In the genomic region with DNA sequence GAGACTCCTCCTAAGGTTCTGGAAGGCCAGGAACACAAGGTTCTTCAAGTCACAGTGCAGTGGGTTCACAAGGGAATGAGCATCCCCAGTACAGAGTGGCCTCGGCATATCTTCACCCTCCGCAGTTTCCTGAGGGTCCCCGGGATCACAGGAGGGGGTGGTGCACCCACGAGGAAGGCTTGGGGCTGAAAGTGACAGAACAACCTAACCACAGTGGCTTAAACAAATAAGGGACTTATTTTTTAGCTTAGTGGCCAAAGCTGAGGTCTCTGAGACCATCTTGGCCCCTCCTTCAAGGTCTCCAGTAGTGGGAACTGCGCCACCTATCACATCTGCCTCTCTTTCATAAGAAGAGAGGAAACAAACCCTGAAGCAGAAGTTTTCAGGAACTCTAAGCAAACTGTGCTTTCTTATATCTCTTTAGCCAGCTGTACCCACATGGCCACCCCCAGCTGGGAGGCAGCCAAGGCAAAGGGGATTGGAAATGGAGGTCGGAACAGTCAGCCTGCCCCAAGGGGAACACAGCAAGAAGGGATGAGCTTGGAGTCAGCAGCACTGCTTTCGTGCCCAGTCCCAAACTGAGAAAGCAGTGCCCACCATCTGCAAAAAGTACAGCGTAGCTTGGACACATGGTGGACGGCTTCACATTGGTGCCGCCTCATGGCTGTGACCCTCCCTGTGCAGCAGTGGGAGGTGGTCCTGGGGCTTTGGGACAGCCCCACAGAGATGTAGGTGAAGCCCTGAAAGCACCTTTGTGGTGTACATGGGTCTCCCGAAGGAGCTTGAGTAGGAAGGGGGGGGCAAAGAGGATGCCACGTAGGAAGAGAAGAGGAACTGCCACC, we compare ENCODE assay signal across 9 cellular contexts.
DNase-seq lines count a peak whose midpoint lies in the region; ATAC-seq and TF ChIP-seq lines count a peak whose summit lies in the region.
"Had no signal": no experiment of that assay in that cellular context is flagged by ENCODE, and none has a peak within 500 bp of the region (broad histone marks: within the 10 kb centered on the region; RNA-seq: fewer than 3 reads in every experiment).

No MANE protein-coding gene starts in this region.

- H3K4me3 ChIP-seq in GM23338, result no peak overlapping the region
- no peak overlapping the region for H3K4me3 ChIP-seq in Peyer's patch

- H3K27me3 ChIP-seq in GM23338 (ENCODE audit: insufficient read depth) (no peaks in the 10 kb centered on the region), Peyer's patch (no peaks in the 10 kb centered on the region)

- H3K27ac Mint-ChIP-seq in GM23338, result no peak overlapping the region

- peak; percentile 65 for ATAC-seq in GM18868 (IDR thresholded peaks at IDR 0.05; ENCODE audit: unreplicated experiment)
- peak; percentile 90 for ATAC-seq in GM21723 (IDR thresholded peaks at IDR 0.05; ENCODE audit: unreplicated experiment)
- peak; percentile 95 for ATAC-seq in HG03442 (IDR thresholded peaks at IDR 0.05; ENCODE audit: unreplicated experiment)
- no peak for ATAC-seq in left lobe of liver
- ATAC-seq in GM23338, result no peak

- H3K36me3 Mint-ChIP-seq in GM23338 (ENCODE audit: low read depth), result 0 out of 3 replicates have a peak, but pooled peaks cover 3% of the 10 kb centered on the region

- DNase-seq in left lobe of liver (ENCODE audit: low spot score), result peak; percentile 41
- no peak for DNase-seq in T-helper 2 cell
- no peak for DNase-seq in GF-D8 (lab: John Stamatoyannopoulos, UW)
- no peak for DNase-seq in GM23338 (ENCODE audit: low spot score)
- no peak for DNase-seq in Peyer's patch

- TF ChIP-seq CTCF in GM23338 (conservative IDR thresholded peaks at IDR 0.05; ENCODE audit: low read depth in 2 of 2), result peak in 1 of 2 experiments; percentile 18; a peak in 2 of 4 replicates
- TF ChIP-seq CTCF in Peyer's patch (IDR thresholded peaks at IDR 0.05), result no peak

- no peaks in the 10 kb centered on the region for H3K9me3 ChIP-seq in Peyer's patch

- H3K4me3 Mint-ChIP-seq in GM23338, result no peak overlapping the region
- H3K4me3 Mint-ChIP-seq: neural crest cell had no signal

- H3K4me1 ChIP-seq in GM23338 (ENCODE audit: insufficient read depth) (no peaks in the 10 kb centered on the region), Peyer's patch (no peaks in the 10 kb centered on the region)

- H3K36me3 ChIP-seq in GM23338 (ENCODE audit: insufficient read depth) (no peaks in the 10 kb centered on the region), Peyer's patch (no peaks in the 10 kb centered on the region)

- no peak overlapping the region for H2AFZ ChIP-seq in GM23338

- H3K4me2 ChIP-seq in GM23338, result no peak overlapping the region

- H3K79me2 ChIP-seq in GM23338 (replicated peaks; ENCODE audit: insufficient read depth), result no peaks in the 10 kb centered on the region

- H3K27ac ChIP-seq in GM23338 (ENCODE audit: low read depth), result no peak overlapping the region
- H3K27ac ChIP-seq in Peyer's patch, result no peak overlapping the region

- 0 out of 3 replicates have a peak, but pooled peaks cover 2% of the 10 kb centered on the region for H3K9me3 Mint-ChIP-seq in GM23338

- H3K9me2 ChIP-seq in GM23338 (ENCODE audit: insufficient read depth), result peaks cover 10% of the 10 kb centered on the region; the same call in 1 of the 2 replicates

- no peaks in the 10 kb centered on the region for H3F3A ChIP-seq in GM23338 (replicated peaks; ENCODE audit: low read depth)

- H4K20me1 ChIP-seq in GM23338 (replicated peaks; ENCODE audit: insufficient read depth), result no peaks in the 10 kb centered on the region

- no peaks in the 10 kb centered on the region for H3K4me1 Mint-ChIP-seq in GM23338

- TF ChIP-seq POLR2A in Peyer's patch (IDR thresholded peaks at IDR 0.05), result no peak

- peaks cover 18% of the 10 kb centered on the region for H3K27me3 Mint-ChIP-seq in GM23338 (ENCODE audit: insufficient read depth, low read depth, poor library complexity)

TF ChIP-seq in GM23338, 12 proteins besides CTCF, POLR2A, EP300 and RAD21:
- TF ChIP-seq POLR2AphosphoS5 (IDR thresholded peaks at IDR 0.05; ENCODE audit: low read depth), result no peak
- TF ChIP-seq EZH2 (IDR thresholded peaks at IDR 0.05; ENCODE audit: low read depth, unreplicated experiment), result no peak
- TF ChIP-seq JUNB (IDR thresholded peaks at IDR 0.05; ENCODE audit: unreplicated experiment), result no peak
- TF ChIP-seq EZH2phosphoT487 (IDR thresholded peaks at IDR 0.05; ENCODE audit: unreplicated experiment), result no peak
- TF ChIP-seq, protein P1, sequence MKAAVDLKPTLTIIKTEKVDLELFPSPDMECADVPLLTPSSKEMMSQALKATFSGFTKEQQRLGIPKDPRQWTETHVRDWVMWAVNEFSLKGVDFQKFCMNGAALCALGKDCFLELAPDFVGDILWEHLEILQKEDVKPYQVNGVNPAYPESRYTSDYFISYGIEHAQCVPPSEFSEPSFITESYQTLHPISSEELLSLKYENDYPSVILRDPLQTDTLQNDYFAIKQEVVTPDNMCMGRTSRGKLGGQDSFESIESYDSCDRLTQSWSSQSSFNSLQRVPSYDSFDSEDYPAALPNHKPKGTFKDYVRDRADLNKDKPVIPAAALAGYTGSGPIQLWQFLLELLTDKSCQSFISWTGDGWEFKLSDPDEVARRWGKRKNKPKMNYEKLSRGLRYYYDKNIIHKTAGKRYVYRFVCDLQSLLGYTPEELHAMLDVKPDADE (IDR thresholded peaks at IDR 0.05), result no peak

Comparison
In these comparisons a context has a peak if more than half of its experiments do, and no peak if none do; other contexts are left out.
1. ATAC-seq: peak in GM18868 (single experiment), GM21723 (single experiment) and HG03442 (single experiment); none in left lobe of liver (single experiment) and GM23338 (single experiment).